19 cellular contexts compared by ENCODE assay signal in genomic region chr1:198883184-198883583, GRCh38.
"Had no signal": no experiment of that assay in that cellular context is flagged by ENCODE, and none has a peak within 500 bp of the region (broad histone marks: within the 10 kb centered on the region; RNA-seq: fewer than 3 reads in every experiment).

No MANE protein-coding gene starts in this region.

- H3K9me3 Mint-ChIP-seq: stimulated activated effector memory CD8-positive, alpha-beta T cell treated with anti-CD3 and anti-CD28 coated beads, Interleukin-12 subunit alpha, Interleukin-12 subunit beta, amount 100 ng/mL, for 72 hours had no signal

- ATAC-seq: gastrocnemius medialis; left lobe of liver; mucosa of descending colon; naive thymus-derived CD8-positive, alpha-beta T cell; right cardiac atrium; SK-N-SH treated with all-trans-retinoic acid at 6 μM for 48 hours; stimulated activated effector memory CD8-positive, alpha-beta T cell treated with anti-CD3 and anti-CD28 coated beads, Interleukin-12 subunit alpha, Interleukin-12 subunit beta, amount 100 ng/mL, for 72 hours; T-helper 17 cell had no signal

- H3K9me3 ChIP-seq: gastrocnemius medialis, mucosa of descending colon, neutrophil, transverse colon had no signal

- H3K4me1 ChIP-seq: gastrocnemius medialis, transverse colon had no signal

- H3K4me3 Mint-ChIP-seq: naive thymus-derived CD8-positive, alpha-beta T cell; stimulated activated effector memory CD8-positive, alpha-beta T cell treated with anti-CD3 and anti-CD28 coated beads, Interleukin-12 subunit alpha, Interleukin-12 subunit beta, amount 100 ng/mL, for 72 hours; T-helper 17 cell had no signal

- H3K4me1 Mint-ChIP-seq: stimulated activated effector memory CD8-positive, alpha-beta T cell treated with anti-CD3 and anti-CD28 coated beads, Interleukin-12 subunit alpha, Interleukin-12 subunit beta, amount 100 ng/mL, for 72 hours had no signal

- H3K27me3 Mint-ChIP-seq: naive thymus-derived CD8-positive, alpha-beta T cell; T-helper 17 cell had no signal

- H3K36me3 Mint-ChIP-seq: stimulated activated effector memory CD8-positive, alpha-beta T cell treated with anti-CD3 and anti-CD28 coated beads, Interleukin-12 subunit alpha, Interleukin-12 subunit beta, amount 100 ng/mL, for 72 hours had no signal

- H3K27ac Mint-ChIP-seq: naive thymus-derived CD8-positive, alpha-beta T cell; stimulated activated effector memory CD8-positive, alpha-beta T cell treated with anti-CD3 and anti-CD28 coated beads, Interleukin-12 subunit alpha, Interleukin-12 subunit beta, amount 100 ng/mL, for 72 hours; T-helper 17 cell had no signal

- DNase-seq: activated CD4-positive, alpha-beta T cell treated with anti-CD3 and anti-CD28 coated beads, Interleukin-2, amount 50 U/mL, for 48 hours; activated CD8-positive, alpha-beta memory T cell treated with anti-CD3 and anti-CD28 coated beads, Interleukin-2, amount 50 U/mL, for 4 hours; activated effector memory CD4-positive, alpha-beta T cell treated with Interleukin-2 at 50 U/mL for 16 hours; caudate nucleus; effector CD4-positive, alpha-beta T cell; gastrocnemius medialis; islet precursor cell; mucosa of descending colon; naive thymus-derived CD8-positive, alpha-beta T cell; posterior cingulate gyrus; right cardiac atrium; substantia nigra; T-helper 17 cell; transverse colon had no signal

- H3K27ac ChIP-seq: coronary artery, gastrocnemius medialis, neutrophil, transverse colon had no signal

- H3K4me3 ChIP-seq: coronary artery, gastrocnemius medialis, mucosa of descending colon, transverse colon had no signal

- H3K36me3 ChIP-seq: gastrocnemius medialis, neutrophil, transverse colon had no signal

- H3K27me3 ChIP-seq: gastrocnemius medialis, neutrophil, transverse colon had no signal
